ENCODE assay signal across 2 cellular contexts in the genomic region with DNA sequence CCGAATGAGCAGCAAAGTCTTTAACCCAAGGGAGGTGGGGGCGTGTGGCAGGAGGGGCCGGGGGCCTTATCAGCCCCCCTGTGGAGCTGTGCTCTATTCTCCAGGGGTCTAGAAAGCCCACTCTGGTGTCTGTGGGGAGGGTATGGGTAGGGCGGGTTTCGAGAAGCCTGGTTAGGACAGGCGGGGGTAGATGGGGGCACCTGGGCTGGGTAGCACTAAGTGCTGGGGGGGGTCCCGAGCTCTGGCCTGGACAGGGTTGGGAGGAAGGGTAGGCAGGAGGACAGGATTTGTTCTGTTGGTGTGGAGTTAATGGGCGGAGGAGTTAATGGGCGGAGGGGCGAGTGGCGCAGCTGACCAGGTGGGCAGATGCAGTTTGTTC.
TF ChIP-seq lines count a peak whose summit lies in the region.

No MANE protein-coding gene starts in this region.

TF ChIP-seq in HepG2, 621 proteins besides CTCF, POLR2A, EP300 and RAD21:
- TF ChIP-seq KLF15 (CRISPR knock-in tag; IDR thresholded peaks at IDR 0.05; ENCODE audit: borderline replicate concordance): no peak
- TF ChIP-seq ZSCAN22 (CRISPR knock-in tag; IDR thresholded peaks at IDR 0.05): no peak
- no peak for TF ChIP-seq ZNF546 (CRISPR knock-in tag; conservative IDR thresholded peaks at IDR 0.05)
- no peak for TF ChIP-seq PREB (CRISPR knock-in tag; IDR thresholded peaks at IDR 0.05)
- TF ChIP-seq SRSF1 (optimal IDR thresholded peaks at IDR 0.05; ENCODE audit: low read depth, low read length): no peak
- no peak for TF ChIP-seq ZNF337 (CRISPR knock-in tag; IDR thresholded peaks at IDR 0.05; ENCODE audit: borderline replicate concordance, low read depth)
- TF ChIP-seq NFYB (CRISPR knock-in tag; IDR thresholded peaks at IDR 0.05): no peak
- no peak for TF ChIP-seq CEBPG (CRISPR knock-in tag; IDR thresholded peaks at IDR 0.05)
- TF ChIP-seq, protein P1, sequence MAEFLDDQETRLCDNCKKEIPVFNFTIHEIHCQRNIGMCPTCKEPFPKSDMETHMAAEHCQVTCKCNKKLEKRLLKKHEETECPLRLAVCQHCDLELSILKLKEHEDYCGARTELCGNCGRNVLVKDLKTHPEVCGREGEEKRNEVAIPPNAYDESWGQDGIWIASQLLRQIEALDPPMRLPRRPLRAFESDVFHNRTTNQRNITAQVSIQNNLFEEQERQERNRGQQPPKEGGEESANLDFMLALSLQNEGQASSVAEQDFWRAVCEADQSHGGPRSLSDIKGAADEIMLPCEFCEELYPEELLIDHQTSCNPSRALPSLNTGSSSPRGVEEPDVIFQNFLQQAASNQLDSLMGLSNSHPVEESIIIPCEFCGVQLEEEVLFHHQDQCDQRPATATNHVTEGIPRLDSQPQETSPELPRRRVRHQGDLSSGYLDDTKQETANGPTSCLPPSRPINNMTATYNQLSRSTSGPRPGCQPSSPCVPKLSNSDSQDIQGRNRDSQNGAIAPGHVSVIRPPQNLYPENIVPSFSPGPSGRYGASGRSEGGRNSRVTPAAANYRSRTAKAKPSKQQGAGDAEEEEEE (CRISPR knock-in tag; IDR thresholded peaks at IDR 0.05; ENCODE audit: borderline replicate concordance): no peak
- no peak for TF ChIP-seq ZNF549 (CRISPR knock-in tag; IDR thresholded peaks at IDR 0.05)
- TF ChIP-seq, protein P2, sequence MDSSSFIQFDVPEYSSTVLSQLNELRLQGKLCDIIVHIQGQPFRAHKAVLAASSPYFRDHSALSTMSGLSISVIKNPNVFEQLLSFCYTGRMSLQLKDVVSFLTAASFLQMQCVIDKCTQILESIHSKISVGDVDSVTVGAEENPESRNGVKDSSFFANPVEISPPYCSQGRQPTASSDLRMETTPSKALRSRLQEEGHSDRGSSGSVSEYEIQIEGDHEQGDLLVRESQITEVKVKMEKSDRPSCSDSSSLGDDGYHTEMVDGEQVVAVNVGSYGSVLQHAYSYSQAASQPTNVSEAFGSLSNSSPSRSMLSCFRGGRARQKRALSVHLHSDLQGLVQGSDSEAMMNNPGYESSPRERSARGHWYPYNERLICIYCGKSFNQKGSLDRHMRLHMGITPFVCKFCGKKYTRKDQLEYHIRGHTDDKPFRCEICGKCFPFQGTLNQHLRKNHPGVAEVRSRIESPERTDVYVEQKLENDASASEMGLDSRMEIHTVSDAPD (CRISPR knock-in tag; IDR thresholded peaks at IDR 0.05): no peak
- TF ChIP-seq RAD51 (IDR thresholded peaks at IDR 0.05; ENCODE audit: borderline replicate concordance): no peak
TF ChIP-seq in HepG2: peak in this region for 0.

TF ChIP-seq in GM12878, 131 proteins besides CTCF, POLR2A, EP300 and RAD21:
- TF ChIP-seq SMARCA5 (IDR thresholded peaks at IDR 0.05) (no peak), KAT2A (conservative IDR thresholded peaks at IDR 0.05; ENCODE audit: control insufficient read depth, low read depth, low read length) (no peak), RAD51 (IDR thresholded peaks at IDR 0.05) (no peak), CEBPZ (IDR thresholded peaks at IDR 0.05; ENCODE audit: low read depth, low read length) (no peak), POU2F2 (IDR thresholded peaks at IDR 0.05; ENCODE audit: borderline replicate concordance, low read depth, low read length) (no peak)
